1 cellular context compared by ENCODE assay signal in the genomic region with DNA sequence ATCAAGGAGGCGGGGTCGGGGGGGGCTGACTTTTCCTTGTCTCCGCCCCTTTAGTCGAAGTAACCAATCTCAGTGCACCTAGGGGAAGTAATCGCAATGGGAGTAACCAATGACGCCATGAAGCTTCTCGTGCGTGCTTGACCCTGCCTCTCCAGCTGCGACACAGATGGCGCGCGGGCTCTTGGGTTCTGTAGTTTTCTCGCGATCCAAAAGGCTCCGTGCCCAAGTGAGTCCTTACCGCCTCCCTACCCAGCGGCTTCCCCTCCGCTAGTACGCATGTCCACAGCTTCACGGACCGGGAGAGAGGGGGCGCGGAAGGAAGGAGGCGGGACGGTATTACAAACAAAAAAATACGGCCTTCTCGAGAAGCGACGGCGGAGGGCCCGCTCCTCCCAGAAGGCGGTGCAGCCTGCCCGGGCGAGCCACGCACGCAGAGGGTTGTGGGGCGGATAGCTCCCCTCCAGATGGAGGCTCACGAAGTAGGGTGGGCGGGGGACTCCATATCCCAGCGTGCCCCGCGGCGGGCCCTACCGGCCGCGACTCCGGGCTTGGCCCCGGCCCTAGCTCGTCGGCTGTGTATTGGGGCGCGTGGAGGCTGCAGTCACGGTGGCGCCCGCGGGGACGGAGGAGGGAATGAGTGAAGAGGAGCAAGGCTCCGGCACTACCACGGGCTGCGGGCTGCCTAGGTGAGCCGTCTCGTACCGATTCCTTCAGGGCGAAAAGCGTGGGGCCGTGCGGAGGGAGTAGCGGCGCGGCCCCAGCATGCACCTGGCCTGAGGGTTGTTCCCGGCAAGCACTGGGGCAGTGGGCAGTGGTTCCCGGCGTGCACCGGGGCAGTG.
TF ChIP-seq lines count a peak whose summit lies in the region.

A gene with protein sequence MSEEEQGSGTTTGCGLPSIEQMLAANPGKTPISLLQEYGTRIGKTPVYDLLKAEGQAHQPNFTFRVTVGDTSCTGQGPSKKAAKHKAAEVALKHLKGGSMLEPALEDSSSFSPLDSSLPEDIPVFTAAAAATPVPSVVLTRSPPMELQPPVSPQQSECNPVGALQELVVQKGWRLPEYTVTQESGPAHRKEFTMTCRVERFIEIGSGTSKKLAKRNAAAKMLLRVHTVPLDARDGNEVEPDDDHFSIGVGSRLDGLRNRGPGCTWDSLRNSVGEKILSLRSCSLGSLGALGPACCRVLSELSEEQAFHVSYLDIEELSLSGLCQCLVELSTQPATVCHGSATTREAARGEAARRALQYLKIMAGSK (plus strand): TSS at position 508 of the 839 bp plus-strand sequence. CDS start 126 bp downstream, at position 634.

TF ChIP-seq in liver, 16 proteins besides CTCF, POLR2A, EP300 and RAD21 (continued from another document):
- TF ChIP-seq, protein P1, sequence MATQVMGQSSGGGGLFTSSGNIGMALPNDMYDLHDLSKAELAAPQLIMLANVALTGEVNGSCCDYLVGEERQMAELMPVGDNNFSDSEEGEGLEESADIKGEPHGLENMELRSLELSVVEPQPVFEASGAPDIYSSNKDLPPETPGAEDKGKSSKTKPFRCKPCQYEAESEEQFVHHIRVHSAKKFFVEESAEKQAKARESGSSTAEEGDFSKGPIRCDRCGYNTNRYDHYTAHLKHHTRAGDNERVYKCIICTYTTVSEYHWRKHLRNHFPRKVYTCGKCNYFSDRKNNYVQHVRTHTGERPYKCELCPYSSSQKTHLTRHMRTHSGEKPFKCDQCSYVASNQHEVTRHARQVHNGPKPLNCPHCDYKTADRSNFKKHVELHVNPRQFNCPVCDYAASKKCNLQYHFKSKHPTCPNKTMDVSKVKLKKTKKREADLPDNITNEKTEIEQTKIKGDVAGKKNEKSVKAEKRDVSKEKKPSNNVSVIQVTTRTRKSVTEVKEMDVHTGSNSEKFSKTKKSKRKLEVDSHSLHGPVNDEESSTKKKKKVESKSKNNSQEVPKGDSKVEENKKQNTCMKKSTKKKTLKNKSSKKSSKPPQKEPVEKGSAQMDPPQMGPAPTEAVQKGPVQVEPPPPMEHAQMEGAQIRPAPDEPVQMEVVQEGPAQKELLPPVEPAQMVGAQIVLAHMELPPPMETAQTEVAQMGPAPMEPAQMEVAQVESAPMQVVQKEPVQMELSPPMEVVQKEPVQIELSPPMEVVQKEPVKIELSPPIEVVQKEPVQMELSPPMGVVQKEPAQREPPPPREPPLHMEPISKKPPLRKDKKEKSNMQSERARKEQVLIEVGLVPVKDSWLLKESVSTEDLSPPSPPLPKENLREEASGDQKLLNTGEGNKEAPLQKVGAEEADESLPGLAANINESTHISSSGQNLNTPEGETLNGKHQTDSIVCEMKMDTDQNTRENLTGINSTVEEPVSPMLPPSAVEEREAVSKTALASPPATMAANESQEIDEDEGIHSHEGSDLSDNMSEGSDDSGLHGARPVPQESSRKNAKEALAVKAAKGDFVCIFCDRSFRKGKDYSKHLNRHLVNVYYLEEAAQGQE (IDR thresholded peaks at IDR 0.05): peak; percentile 5
- TF ChIP-seq, protein P2, sequence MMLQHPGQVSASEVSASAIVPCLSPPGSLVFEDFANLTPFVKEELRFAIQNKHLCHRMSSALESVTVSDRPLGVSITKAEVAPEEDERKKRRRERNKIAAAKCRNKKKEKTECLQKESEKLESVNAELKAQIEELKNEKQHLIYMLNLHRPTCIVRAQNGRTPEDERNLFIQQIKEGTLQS (IDR thresholded peaks at IDR 0.05): no peak
TF ChIP-seq in liver: peak in this region for 10.
